ENCODE assay signal across 1 cellular context in the genomic region with DNA sequence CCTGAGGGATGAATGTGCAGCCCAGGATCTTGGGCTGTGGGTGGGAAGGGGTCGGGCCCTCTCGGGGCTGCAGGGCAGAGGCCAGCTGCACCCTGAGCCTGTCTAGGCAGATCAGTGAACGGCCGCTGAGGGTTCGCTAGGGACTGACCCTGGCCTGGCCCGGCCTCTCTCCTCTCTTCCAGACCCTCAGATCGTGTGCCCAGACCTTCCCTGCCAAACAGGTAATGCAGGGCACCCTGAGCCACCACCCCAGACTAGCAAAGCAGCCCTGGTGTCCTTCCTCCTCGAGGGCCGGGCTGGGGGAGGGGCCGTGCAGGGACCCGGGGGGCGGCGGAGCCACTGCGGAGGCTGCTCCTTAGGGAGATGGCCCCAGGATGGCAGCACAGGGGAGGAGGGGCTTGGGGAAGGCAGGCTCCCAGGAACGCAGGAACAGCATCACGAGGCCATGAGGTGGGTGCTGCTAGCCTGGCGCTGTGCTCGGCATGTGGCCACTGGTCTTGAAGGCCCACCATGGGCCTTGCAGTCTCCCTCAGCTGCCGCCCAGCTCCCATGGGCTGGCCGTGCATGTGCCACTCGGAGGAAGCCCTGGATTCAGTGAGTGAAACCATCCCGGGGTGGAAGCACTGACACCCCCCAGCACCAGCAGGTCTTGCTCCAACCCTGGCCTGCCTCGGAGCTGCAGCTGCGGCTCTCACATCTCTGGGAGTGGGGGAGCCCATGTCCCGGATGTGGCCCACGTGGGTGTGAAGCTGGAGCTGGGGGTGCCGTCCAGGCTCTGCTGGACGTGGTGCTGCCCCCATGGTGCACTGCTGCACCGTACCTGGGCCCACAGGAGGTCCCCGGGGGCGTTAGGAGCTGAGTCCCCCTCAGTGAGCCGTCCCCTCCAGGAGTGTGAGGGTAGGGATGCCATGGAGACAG.
TF ChIP-seq lines count a peak whose summit lies in the region.

No MANE protein-coding gene starts in this region.

TF ChIP-seq in HepG2, 621 proteins besides CTCF, POLR2A, EP300 and RAD21:
- TF ChIP-seq HOXA3 (CRISPR knock-in tag; IDR thresholded peaks at IDR 0.05) (no peak), GABPA (IDR thresholded peaks at IDR 0.05; ENCODE audit: low read depth, low read length) (no peak), GABPA (CRISPR knock-in tag; IDR thresholded peaks at IDR 0.05; ENCODE audit: low read depth) (no peak), RBM39 (IDR thresholded peaks at IDR 0.05; ENCODE audit: low read depth, low read length, poor library complexity, severe bottlenecking) (no peak)
TF ChIP-seq in HepG2: peak in this region for 0.
